Comparison of ENCODE assay signal across 18 cellular contexts in the genomic region with DNA sequence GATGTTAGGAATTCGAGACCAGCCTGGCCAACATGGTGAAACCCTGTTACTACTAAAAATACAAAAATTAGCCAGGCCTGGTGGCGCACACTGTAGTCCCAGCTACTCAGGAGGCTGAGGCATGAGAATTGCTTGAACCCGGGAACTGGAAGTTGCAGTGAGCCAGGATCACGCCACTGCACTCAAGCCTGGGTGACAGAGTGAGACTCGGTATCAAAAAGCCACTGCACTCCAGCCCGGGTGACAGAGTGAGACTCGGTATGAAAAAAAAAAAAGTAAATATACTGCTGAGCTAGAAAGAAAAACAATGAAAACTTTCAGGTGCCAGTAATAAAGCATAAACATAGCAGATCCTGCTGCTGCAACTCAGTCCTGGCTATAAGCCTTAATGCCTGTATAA.
A peak's percentile ranks its signal among the peaks of the same experiment; 100 is the strongest.
DNase-seq lines count a peak whose midpoint lies in the region; ATAC-seq, FAIRE-seq and TF ChIP-seq lines count a peak whose summit lies in the region.
"Had no signal": no experiment of that assay in that cellular context is flagged by ENCODE, and none has a peak within 500 bp of the region (broad histone marks: within the 10 kb centered on the region; RNA-seq: fewer than 3 reads in every experiment).

No MANE protein-coding gene starts in this region.

- H4K8ac ChIP-seq in neuronal stem cell (ENCODE audit: low read depth, low read length), result peak overlapping the region; percentile 3

- H3K4me3 ChIP-seq in neuronal stem cell (ENCODE audit: low read length in 2 of 2), result no peak overlapping the region
- no peak overlapping the region for H3K4me3 ChIP-seq in transverse colon
- no peak overlapping the region for H3K4me3 ChIP-seq in HepG2 (replicated peaks in 1 of 3; ENCODE audit: insufficient read depth in 1 of 3, low read depth in 2 of 3, low read length in 3 of 3)
- H3K4me3 ChIP-seq: GM23248, HAP-1 had no signal

- no peak overlapping the region for H2BK120ac ChIP-seq in neuronal stem cell (ENCODE audit: low read depth, low read length)

- H4K91ac ChIP-seq in neuronal stem cell (ENCODE audit: low read depth, low read length, poor library complexity), result no peak overlapping the region

- no peak overlapping the region for H2BK5ac ChIP-seq in neuronal stem cell (ENCODE audit: low read length)

- H3K36me3 ChIP-seq in neuronal stem cell (replicated peaks in 1 of 2; ENCODE audit: control insufficient read depth in 2 of 2, insufficient read depth in 2 of 2, low read length in 2 of 2), result peaks cover 2 to 45% of the 10 kb centered on the region in 2 donors
- H3K36me3 ChIP-seq in transverse colon, result peaks cover 0 to 5% (median 0%) of the 10 kb centered on the region in 4 donors
- peaks cover 3 to 8% of the 10 kb centered on the region in 2 experiments; a peak in 3 of 5 replicates for H3K36me3 ChIP-seq in HepG2 (replicated peaks in 1 of 2; ENCODE audit: control insufficient read depth in 1 of 2, insufficient read depth in 2 of 2, low read length in 2 of 2)
- H3K36me3 ChIP-seq: BE2C had no signal

- H3K27me3 Mint-ChIP-seq in chondrocyte (ENCODE audit: low read depth), result no peaks in the 10 kb centered on the region
- H3K27me3 Mint-ChIP-seq: CD4-positive, alpha-beta T cell had no signal

- no peaks in the 10 kb centered on the region for H3K27me3 ChIP-seq in neuronal stem cell (ENCODE audit: control insufficient read depth in 3 of 3, insufficient read depth in 3 of 3, low read depth in 1 of 3, low read length in 3 of 3)
- no peaks in the 10 kb centered on the region for H3K27me3 ChIP-seq in transverse colon
- no peaks in the 10 kb centered on the region for H3K27me3 ChIP-seq in HepG2 (ENCODE audit: control insufficient read depth in 1 of 2, insufficient read depth in 2 of 2, low read length in 2 of 2)
- H3K27me3 ChIP-seq: BE2C had no signal

- no peak overlapping the region for H3K4me2 ChIP-seq in neuronal stem cell (ENCODE audit: insufficient read depth, low read length, poor library complexity, severe bottlenecking)
- no peak overlapping the region for H3K4me2 ChIP-seq in HepG2 (ENCODE audit: low read depth, low read length)

- TF ChIP-seq EP300 in transverse colon (IDR thresholded peaks at IDR 0.05; ENCODE audit: low read depth) (no peak), HepG2 (IDR thresholded peaks at IDR 0.05; ENCODE audit: low read depth in 2 of 2, low read length in 2 of 2) (no peak), HepG2 (CRISPR knock-in tag; IDR thresholded peaks at IDR 0.05; ENCODE audit: borderline replicate concordance) (no peak)

- H2BK12ac ChIP-seq in neuronal stem cell (ENCODE audit: low read length), result no peak overlapping the region

- BruUV-seq in HepG2 (replicated peaks; lab: Mats Ljungman, UMichigan), result no TSS peak

- TF ChIP-seq POLR2A in transverse colon (IDR thresholded peaks at IDR 0.05), result no peak
- TF ChIP-seq POLR2A in HepG2 (IDR thresholded peaks at IDR 0.05; ENCODE audit: insufficient read depth in 1 of 2, low read depth in 2 of 2, low read length in 2 of 2), result no peak

- H2AK5ac ChIP-seq in neuronal stem cell (ENCODE audit: low read depth, low read length), result no peak overlapping the region

- peak; percentile 53 for ATAC-seq in left ventricle myocardium superior
- no peak for ATAC-seq in HepG2

- POLR2A ChIA-PET in HepG2 (lab: Yijun Ruan, JAX), result no interaction called here

- no peak overlapping the region for H3K4ac ChIP-seq in neuronal stem cell (ENCODE audit: low read length)

- FAIRE-seq in HepG2 (lab: Jason Lieb, UNC), result no peak
- FAIRE-seq: D721Med had no signal

- no peak for TF ChIP-seq RAD21 in HepG2 (CRISPR knock-in tag; IDR thresholded peaks at IDR 0.05)

- intact Hi-C loops in left ventricle myocardium superior (cut with micrococcal nuclease), result no loop called here
- intact Hi-C loops in cardiac septum (cut with DNase I), result no loop called here
- intact Hi-C loops in transverse colon (cut with DNase I; ENCODE audit: low total_unique reads), result no loop called here
- intact Hi-C loops in HepG2 (cut with micrococcal nuclease; ENCODE audit: unreplicated experiment), result no loop called here

- H3K27ac ChIP-seq in VCaP (peak overlapping the region; percentile 23), neuronal stem cell (replicated peaks; ENCODE audit: low read length) (no peak overlapping the region), transverse colon (peak overlapping the region in 3 of 4 donors; percentile 8 to 24 (median 13)), HepG2 (ENCODE audit: extremely low read length, insufficient read depth, low read length) (no peak overlapping the region)
- H3K27ac ChIP-seq: GM23248, HL-60 had no signal

- WGBS in neuronal stem cell (ENCODE audit: extremely low coverage in 2 of 2, insufficient read length in 2 of 2, insufficient replicate concordance in 1 of 2), 2 donors, result no CpG with 5 or more reads among the region's 7 CpGs
- WGBS in transverse colon (ENCODE audit: low coverage in 1 of 2), 2 donors, result 53 to 67% methylated on average over 4 to 7 of the region's 7 CpGs
- WGBS in HepG2 (ENCODE audit: low lambda C conversion rate), result 94% methylated on average over 7 of the region's 7 CpGs

- no peak overlapping the region for H3K18ac ChIP-seq in neuronal stem cell (ENCODE audit: low read length)

- H3K27ac Mint-ChIP-seq in chondrocyte (ENCODE audit: unreplicated experiment), result no peak overlapping the region
- H3K27ac Mint-ChIP-seq: CD4-positive, alpha-beta T cell had no signal

- H3K4me1 ChIP-seq in neuronal stem cell (ENCODE audit: control insufficient read depth in 2 of 2, insufficient read depth in 1 of 2, low read depth in 1 of 2, low read length in 2 of 2) (no peaks in the 10 kb centered on the region), transverse colon (peaks cover 0 to 17% (median 8%) of the 10 kb centered on the region in 4 donors), HepG2 (ENCODE audit: insufficient read depth, low read length) (no peaks in the 10 kb centered on the region)
- H3K4me1 ChIP-seq: BE2C, Caco-2, HAP-1 had no signal

- H3K9ac ChIP-seq in neuronal stem cell (ENCODE audit: low read depth, low read length, poor library complexity) (no peak overlapping the region), HepG2 (ENCODE audit: insufficient read depth, low read depth, low read length) (no peak overlapping the region)
- H3K9ac ChIP-seq: GM23248 had no signal

- H2BK15ac ChIP-seq in neuronal stem cell (ENCODE audit: low read length), result no peak overlapping the region

- H3K9me3 Mint-ChIP-seq in chondrocyte (ENCODE audit: low read depth), result no peaks in the 10 kb centered on the region
- H3K9me3 Mint-ChIP-seq: CD4-positive, alpha-beta T cell had no signal

- H2AFZ ChIP-seq in neuronal stem cell (ENCODE audit: low read length) (no peak overlapping the region), HepG2 (ENCODE audit: low read length) (no peak overlapping the region)
- H2AFZ ChIP-seq: GM23248 had no signal

- DNase-seq in left ventricle myocardium superior (no peak), cardiac septum (ENCODE audit: low spot score) (no peak), neuronal stem cell (ENCODE audit: low spot score) (no peak), transverse colon (no peak), HepG2 (ENCODE audit: low spot score) (no peak), NCI-H2227 (lab: John Stamatoyannopoulos, UW; ENCODE audit: unreplicated experiment) (no peak), chondrocyte (ENCODE audit: low spot score) (no peak)
- DNase-seq: ACHN; BE2C; C1 segment of cervical spinal cord; Caco-2; CD4-positive, alpha-beta T cell; GM23248; IMR-90 had no signal

- H3K23ac ChIP-seq in neuronal stem cell (ENCODE audit: low read depth, low read length, poor library complexity), result no peak overlapping the region

- no peaks in the 10 kb centered on the region for H3K9me3 ChIP-seq in neuronal stem cell (replicated peaks in 1 of 2; ENCODE audit: control insufficient read depth in 2 of 2, insufficient read depth in 1 of 2, low read depth in 1 of 2, low read length in 2 of 2)
- no peaks in the 10 kb centered on the region for H3K9me3 ChIP-seq in transverse colon
- no peaks in the 10 kb centered on the region for H3K9me3 ChIP-seq in HepG2 (ENCODE audit: low read length)
- H3K9me3 ChIP-seq: BE2C, Caco-2, HAP-1 had no signal

- CTCF ChIA-PET in HepG2 (lab: Yijun Ruan, JAX; ENCODE audit: low intra/inter-chr PET ratio, low total read pairs), result no interaction called here

- H4K20me1 ChIP-seq in HepG2 (ENCODE audit: insufficient read depth, low read length), result no peaks in the 10 kb centered on the region

- H3K79me1 ChIP-seq in neuronal stem cell (ENCODE audit: low read depth, low read length), result no peaks in the 10 kb centered on the region

- peaks cover 4% of the 10 kb centered on the region for H3K36me3 Mint-ChIP-seq in chondrocyte (ENCODE audit: low read depth)

- in situ Hi-C loops in transverse colon (cut with MboI; ENCODE audit: low pct_ligation_motif_present in 1 of 4, low pct_unique_long_range_greater_than_20kb in 1 of 4, low sequenced_read_pairs in 3 of 4), result no loop called here
- in situ Hi-C loops in HepG2 (cut with HindIII; ENCODE audit: extremely low pct_ligation_motif_present, low pct_unique_long_range_greater_than_20kb), result no loop called here

- no peak overlapping the region for H3K14ac ChIP-seq in neuronal stem cell (ENCODE audit: low read length)

- TF ChIP-seq CTCF in VCaP (conservative IDR thresholded peaks at IDR 0.05) (no peak), transverse colon (IDR thresholded peaks at IDR 0.05) (no peak), HepG2 (CRISPR knock-in tag; IDR thresholded peaks at IDR 0.05) (no peak), chondrocyte (IDR thresholded peaks at IDR 0.05) (no peak)

- H3K4me3 Mint-ChIP-seq in chondrocyte (ENCODE audit: unreplicated experiment), result no peak overlapping the region
- H3K4me3 Mint-ChIP-seq: CD4-positive, alpha-beta T cell had no signal

- H3K79me2 ChIP-seq in HepG2 (ENCODE audit: insufficient read depth, low read length), result no peaks in the 10 kb centered on the region

- H3K4me1 Mint-ChIP-seq in chondrocyte (ENCODE audit: low read depth), result peaks cover 12% of the 10 kb centered on the region

TF ChIP-seq in HepG2, 621 proteins besides CTCF, POLR2A, EP300 and RAD21 (continues in another document):
- TF ChIP-seq ZNF777 (CRISPR knock-in tag; IDR thresholded peaks at IDR 0.05) (no peak), ZNF276 (CRISPR knock-in tag; IDR thresholded peaks at IDR 0.05; ENCODE audit: low read depth) (no peak), MLLT10 (CRISPR knock-in tag; IDR thresholded peaks at IDR 0.05) (no peak)

Comparison
In these comparisons a context has a peak if more than half of its experiments do, and no peak if none do; other contexts are left out.
1. H3K27ac ChIP-seq: peak in VCaP (single experiment) and transverse colon (3 of 4); none in neuronal stem cell (single experiment) and HepG2 (single experiment).